8 cellular contexts compared by ENCODE assay signal in the genomic region with DNA sequence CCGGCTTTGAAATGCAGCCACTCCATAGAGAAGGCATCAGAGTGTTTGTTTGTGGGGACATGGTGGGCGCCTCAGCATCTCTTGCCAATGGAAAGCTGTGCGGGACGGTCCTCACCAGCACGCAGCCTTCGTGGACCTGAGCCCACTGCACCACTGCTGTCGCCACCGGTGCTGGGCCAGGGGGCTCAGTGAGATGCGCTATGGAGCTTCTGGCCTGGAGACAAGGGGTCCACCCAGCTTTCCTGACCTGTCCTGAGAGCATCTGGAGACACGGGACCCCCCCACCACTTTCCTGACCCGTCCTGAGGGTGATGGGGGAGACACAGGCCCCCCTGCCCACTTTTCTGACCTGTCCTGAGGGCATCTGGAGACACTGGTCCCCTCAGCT.
"Had no signal": no experiment of that assay in that cellular context is flagged by ENCODE, and none has a peak within 500 bp of the region (broad histone marks: within the 10 kb centered on the region; RNA-seq: fewer than 3 reads in every experiment).

No MANE protein-coding gene starts in this region.

- DNase-seq: GDM1, GF-D8 had no signal

- ATAC-seq: GM12878 had no signal

- H3K4me3 ChIP-seq: GM12878 had no signal

- FAIRE-seq: G401.6, GM12878, GM12891, GM12892, GM18507, GM19239 had no signal
